8 cellular contexts compared by ENCODE assay signal in the genomic region with DNA sequence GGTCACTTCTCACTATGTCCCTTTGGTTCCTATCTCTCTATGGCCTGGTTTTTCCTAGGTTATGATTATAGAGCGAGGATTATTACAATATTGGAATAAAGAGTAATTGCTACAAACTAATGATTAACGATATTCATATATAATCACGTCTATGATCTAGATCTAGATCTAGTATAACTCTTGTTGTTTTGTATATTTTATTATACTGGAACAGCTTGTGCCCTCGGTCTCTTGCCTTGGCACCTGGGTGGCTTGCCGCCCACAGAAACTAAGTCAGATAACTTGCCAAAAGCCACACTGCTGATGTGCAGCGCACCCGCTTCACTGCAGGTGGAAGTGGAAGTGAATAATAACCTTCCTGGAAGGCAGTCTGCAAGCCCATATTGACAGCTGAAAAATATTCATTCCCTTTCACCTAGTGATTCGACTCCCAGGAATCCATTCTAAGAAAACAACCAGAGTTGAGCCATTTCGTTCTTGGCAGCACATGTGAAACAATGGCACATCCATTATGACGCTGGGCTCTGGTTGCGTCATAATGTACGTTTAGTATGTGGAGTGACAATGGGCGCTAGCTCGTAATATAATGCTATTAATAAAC. TPM values are rescaled to one million over a fixed set of nuclear protein-coding genes. Genes with fewer than 3 reads are reported as not detected.
DNase-seq lines count a peak whose midpoint lies in the region; ATAC-seq lines count a peak whose summit lies in the region.

No MANE protein-coding gene starts in this region.

- peaks cover 8% of the 10 kb centered on the region for H3K27me3 Mint-ChIP-seq in activated T-helper 2 cell treated with anti-CD3 and anti-CD28 coated beads, Interferon-gamma antibody, Interleukin-2, Interleukin-4, amounts not matched to agents 10 μg/mL and 5 μg/mL and 100 μg/mL, durations not matched to agents 14 hours and 24 hours and 36 hours (ENCODE audit: low read depth)

- ATAC-seq in left cardiac atrium (peak; percentile 5 to 20), GM21786 (IDR thresholded peaks at IDR 0.05; ENCODE audit: unreplicated experiment) (no peak), HG03457 (IDR thresholded peaks at IDR 0.05; ENCODE audit: unreplicated experiment) (no peak)

- DNase-seq in Daoy (ENCODE audit: low read depth) (peak; percentile 67), NCI-H1105 treated with DMSO at 0.1 percent for 48 hours (lab: John Stamatoyannopoulos, UW) (peak; percentile 45), left cardiac atrium (peak; percentile 48), renal cortical epithelial cell (ENCODE audit: low read depth) (peak; percentile 88), occipital lobe (lab: John Stamatoyannopoulos, UW) (no peak)
- DNase-seq in activated T-helper 2 cell treated with anti-CD3 and anti-CD28 coated beads, Interferon-gamma antibody, Interleukin-2, Interleukin-4, amounts not matched to agents 10 μg/mL and 5 μg/mL and 100 μg/mL, durations not matched to agents 14 hours and 24 hours and 36 hours (ENCODE audit: low spot score), result no peak

- no peaks in the 10 kb centered on the region for H3K9me3 Mint-ChIP-seq in activated T-helper 2 cell treated with anti-CD3 and anti-CD28 coated beads, Interferon-gamma antibody, Interleukin-2, Interleukin-4, amounts not matched to agents 10 μg/mL and 5 μg/mL and 100 μg/mL, durations not matched to agents 14 hours and 24 hours and 36 hours

- H3K36me3 Mint-ChIP-seq in activated T-helper 2 cell treated with anti-CD3 and anti-CD28 coated beads, Interferon-gamma antibody, Interleukin-2, Interleukin-4, amounts not matched to agents 10 μg/mL and 5 μg/mL and 100 μg/mL, durations not matched to agents 14 hours and 24 hours and 36 hours (ENCODE audit: low read depth), result peaks cover 2% of the 10 kb centered on the region

- H3K27ac Mint-ChIP-seq in activated T-helper 2 cell treated with anti-CD3 and anti-CD28 coated beads, Interferon-gamma antibody, Interleukin-2, Interleukin-4, amounts not matched to agents 10 μg/mL and 5 μg/mL and 100 μg/mL, durations not matched to agents 14 hours and 24 hours and 36 hours, result peak overlapping the region; percentile 77

- peak overlapping the region; percentile 73 for H3K4me3 Mint-ChIP-seq in activated T-helper 2 cell treated with anti-CD3 and anti-CD28 coated beads, Interferon-gamma antibody, Interleukin-2, Interleukin-4, amounts not matched to agents 10 μg/mL and 5 μg/mL and 100 μg/mL, durations not matched to agents 14 hours and 24 hours and 36 hours (ENCODE audit: low read depth)

- H3K4me1 Mint-ChIP-seq in activated T-helper 2 cell treated with anti-CD3 and anti-CD28 coated beads, Interferon-gamma antibody, Interleukin-2, Interleukin-4, amounts not matched to agents 10 μg/mL and 5 μg/mL and 100 μg/mL, durations not matched to agents 14 hours and 24 hours and 36 hours (ENCODE audit: low read depth), result peaks cover 13% of the 10 kb centered on the region

- intact Hi-C loops in activated T-helper 2 cell treated with anti-CD3 and anti-CD28 coated beads, Interferon-gamma antibody, Interleukin-2, Interleukin-4, amounts not matched to agents 10 μg/mL and 5 μg/mL and 100 μg/mL, durations not matched to agents 14 hours and 24 hours and 36 hours (cut with micrococcal nuclease), result loop anchor here (1.0 to 2.0 kb wide), 2 partner anchors 12 to 17 kb away; partner anchors contain the start of gene TEX261
- intact Hi-C loops in left cardiac atrium (cut with DNase I), result no loop called here

RNA-seq across cellular contexts. Expression of gene ANKRD53, which starts 0.7 kb away (rescaled TPM):
- total RNA-seq in Daoy (2014; rRNA removed; shearing (Covaris generic)), result not detected in 2 replicates
- total RNA-seq in activated T-helper 2 cell treated with anti-CD3 and anti-CD28 coated beads, Interferon-gamma antibody, Interleukin-2, Interleukin-4, amounts not matched to agents 10 μg/mL and 5 μg/mL and 100 μg/mL, durations not matched to agents 14 hours and 24 hours and 36 hours, result not detected in 2 replicates
- 1 to 10 TPM; 1.8 to 2.3 TPM for total RNA-seq in left cardiac atrium
- 0.30 TPM in 1 of 2 replicates, not detected in the other for total RNA-seq in renal cortical epithelial cell
- total RNA-seq in occipital lobe, result 0.62 TPM

RNA-seq across cellular contexts. Expression of gene TEX261, which starts 17.0 kb away (rescaled TPM):
- 22.3 and 23.9 TPM in 2 replicates for total RNA-seq in Daoy (2014; rRNA removed; shearing (Covaris generic))
- total RNA-seq in activated T-helper 2 cell treated with anti-CD3 and anti-CD28 coated beads, Interferon-gamma antibody, Interleukin-2, Interleukin-4, amounts not matched to agents 10 μg/mL and 5 μg/mL and 100 μg/mL, durations not matched to agents 14 hours and 24 hours and 36 hours, result 67.9 and 68.8 TPM in 2 replicates
- total RNA-seq in left cardiac atrium (10 to 100 TPM; 54.8 to 60.4 TPM), renal cortical epithelial cell (40.7 and 50.2 TPM in 2 replicates), occipital lobe (18.1 TPM)

RNA-seq across cellular contexts. Expression of gene ATP6V1B1, which starts 42.0 kb away (rescaled TPM):
- total RNA-seq in Daoy (2014; rRNA removed; shearing (Covaris generic)), result 0.40 TPM in 1 of 2 replicates, not detected in the other
- not detected in 2 replicates for total RNA-seq in activated T-helper 2 cell treated with anti-CD3 and anti-CD28 coated beads, Interferon-gamma antibody, Interleukin-2, Interleukin-4, amounts not matched to agents 10 μg/mL and 5 μg/mL and 100 μg/mL, durations not matched to agents 14 hours and 24 hours and 36 hours
- total RNA-seq in left cardiac atrium (under 1 TPM; 0.85 to 0.89 TPM), renal cortical epithelial cell (0.89 TPM in 1 of 2 replicates, not detected in the other), occipital lobe (not detected)

Comparison
In these comparisons a context has a peak if more than half of its experiments do, and no peak if none do; other contexts are left out.
1. DNase-seq: peak in Daoy (single experiment), NCI-H1105 treated with DMSO at 0.1 percent for 48 hours (single experiment), left cardiac atrium (single experiment) and renal cortical epithelial cell (single experiment); none in activated T-helper 2 cell treated with anti-CD3 and anti-CD28 coated beads, Interferon-gamma antibody, Interleukin-2, Interleukin-4, amounts not matched to agents 10 μg/mL and 5 μg/mL and 100 μg/mL, durations not matched to agents 14 hours and 24 hours and 36 hours (single experiment) and occipital lobe (single experiment).
2. ATAC-seq: peak in left cardiac atrium (2 of 2); none in GM21786 (single experiment) and HG03457 (single experiment).